In genomic region chr20:50678213-50678898, GRCh38 we compare ENCODE assay signal across 1 cellular context.
TF ChIP-seq lines count a peak whose summit lies in the region.

No MANE protein-coding gene starts in this region.

TF ChIP-seq in K562, 482 proteins besides CTCF, POLR2A, EP300 and RAD21:
- TF ChIP-seq FOXK2 (conservative IDR thresholded peaks at IDR 0.05 in 1 of 2, IDR thresholded peaks at IDR 0.05 in 1 of 2; ENCODE audit: low read depth in 2 of 2) (no peak), U2AF1 (optimal IDR thresholded peaks at IDR 0.05; ENCODE audit: low read depth, low read length) (no peak), ZBTB11 (CRISPR knock-in tag; IDR thresholded peaks at IDR 0.05) (peak in 1 of 3 experiments; percentile 64; a peak in 2 of 6 replicates), CREM (IDR thresholded peaks at IDR 0.05; ENCODE audit: low read depth) (0 out of 2 replicates have a peak, but pooled peaks have one; percentile 22), ZNF408 (CRISPR knock-in tag; IDR thresholded peaks at IDR 0.05; ENCODE audit: low read depth) (no peak), MYC (IDR thresholded peaks at IDR 0.05; ENCODE audit: low read depth, low read length) (peak; percentile 14; the same call in 1 of the 2 replicates), MYC (CRISPR knock-in tag; IDR thresholded peaks at IDR 0.05; ENCODE audit: borderline replicate concordance, low read depth) (no peak), CEBPG (CRISPR knock-in tag; IDR thresholded peaks at IDR 0.05) (peak; percentile 74), CEBPG (tag; conservative IDR thresholded peaks at IDR 0.05 in 1 of 2, IDR thresholded peaks at IDR 0.05 in 1 of 2) (peak in 1 of 2 experiments; percentile 63; a peak in 2 of 4 replicates), NFATC3 (IDR thresholded peaks at IDR 0.05) (0 out of 2 replicates have a peak, but pooled peaks have one; percentile 34), TRIM24 (IDR thresholded peaks at IDR 0.05) (0 out of 4 replicates have a peak, but pooled peaks of 1 of the 2 experiments have one; percentile 14), NR2C1 (IDR thresholded peaks at IDR 0.05) (no peak), NR2C1 (tag; IDR thresholded peaks at IDR 0.05) (no peak), CBFA2T3 (IDR thresholded peaks at IDR 0.05) (peak; percentile 41), ATF7 (IDR thresholded peaks at IDR 0.05) (peak; percentile 28; the same call in 1 of the 2 replicates), PBX2 (CRISPR knock-in tag; IDR thresholded peaks at IDR 0.05; ENCODE audit: low read depth) (no peak), PBX2 (tag; conservative IDR thresholded peaks at IDR 0.05; ENCODE audit: low read depth) (peak; percentile 39; the same call in 1 of the 2 replicates), CBX8 (IDR thresholded peaks at IDR 0.05; ENCODE audit: borderline replicate concordance, extremely low read depth, low read depth, low read length, poor library complexity, severe bottlenecking) (no peak), POLR2B (IDR thresholded peaks at IDR 0.05; ENCODE audit: low read depth, partially characterized antibody) (no peak), IFI16 (CRISPR knock-in tag; IDR thresholded peaks at IDR 0.05) (no peak), PRMT5 (CRISPR knock-in tag; IDR thresholded peaks at IDR 0.05) (no peak), FOXA3 (CRISPR knock-in tag; conservative IDR thresholded peaks at IDR 0.05 in 1 of 2, IDR thresholded peaks at IDR 0.05 in 1 of 2) (peak; percentile 28 to 48; a peak in 3 of 4 replicates), E2F4 (CRISPR knock-in tag; IDR thresholded peaks at IDR 0.05; ENCODE audit: low read depth) (no peak), CTBP1 (IDR thresholded peaks at IDR 0.05; ENCODE audit: borderline replicate concordance) (peak; percentile 23; the same call in 1 of the 2 replicates), BCOR (IDR thresholded peaks at IDR 0.05) (peak; percentile 19; the same call in 1 of the 2 replicates), NFIC (IDR thresholded peaks at IDR 0.05) (peak; percentile 65), HDAC3 (IDR thresholded peaks at IDR 0.05; ENCODE audit: borderline replicate concordance, partially characterized antibody) (no peak), SOX6 (IDR thresholded peaks at IDR 0.05) (peak; percentile 47), MEIS2 (IDR thresholded peaks at IDR 0.05; ENCODE audit: partially characterized antibody) (peak; percentile 57), ATF3 (IDR thresholded peaks at IDR 0.05) (peak; percentile 38; the same call in 1 of the 2 replicates), ATF3 (CRISPR knock-in tag; conservative IDR thresholded peaks at IDR 0.05) (no peak)
- TF ChIP-seq, protein P1, sequence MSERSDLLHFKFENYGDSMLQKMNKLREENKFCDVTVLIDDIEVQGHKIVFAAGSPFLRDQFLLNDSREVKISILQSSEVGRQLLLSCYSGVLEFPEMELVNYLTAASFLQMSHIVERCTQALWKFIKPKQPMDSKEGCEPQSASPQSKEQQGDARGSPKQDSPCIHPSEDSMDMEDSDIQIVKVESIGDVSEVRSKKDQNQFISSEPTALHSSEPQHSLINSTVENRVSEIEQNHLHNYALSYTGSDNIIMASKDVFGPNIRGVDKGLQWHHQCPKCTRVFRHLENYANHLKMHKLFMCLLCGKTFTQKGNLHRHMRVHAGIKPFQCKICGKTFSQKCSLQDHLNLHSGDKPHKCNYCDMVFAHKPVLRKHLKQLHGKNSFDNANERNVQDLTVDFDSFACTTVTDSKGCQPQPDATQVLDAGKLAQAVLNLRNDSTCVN (CRISPR knock-in tag; IDR thresholded peaks at IDR 0.05) = no peak
- TF ChIP-seq, protein P2, sequence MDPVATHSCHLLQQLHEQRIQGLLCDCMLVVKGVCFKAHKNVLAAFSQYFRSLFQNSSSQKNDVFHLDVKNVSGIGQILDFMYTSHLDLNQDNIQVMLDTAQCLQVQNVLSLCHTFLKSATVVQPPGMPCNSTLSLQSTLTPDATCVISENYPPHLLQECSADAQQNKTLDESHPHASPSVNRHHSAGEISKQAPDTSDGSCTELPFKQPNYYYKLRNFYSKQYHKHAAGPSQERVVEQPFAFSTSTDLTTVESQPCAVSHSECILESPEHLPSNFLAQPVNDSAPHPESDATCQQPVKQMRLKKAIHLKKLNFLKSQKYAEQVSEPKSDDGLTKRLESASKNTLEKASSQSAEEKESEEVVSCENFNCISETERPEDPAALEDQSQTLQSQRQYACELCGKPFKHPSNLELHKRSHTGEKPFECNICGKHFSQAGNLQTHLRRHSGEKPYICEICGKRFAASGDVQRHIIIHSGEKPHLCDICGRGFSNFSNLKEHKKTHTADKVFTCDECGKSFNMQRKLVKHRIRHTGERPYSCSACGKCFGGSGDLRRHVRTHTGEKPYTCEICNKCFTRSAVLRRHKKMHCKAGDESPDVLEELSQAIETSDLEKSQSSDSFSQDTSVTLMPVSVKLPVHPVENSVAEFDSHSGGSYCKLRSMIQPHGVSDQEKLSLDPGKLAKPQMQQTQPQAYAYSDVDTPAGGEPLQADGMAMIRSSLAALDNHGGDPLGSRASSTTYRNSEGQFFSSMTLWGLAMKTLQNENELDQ (CRISPR knock-in tag; IDR thresholded peaks at IDR 0.05; ENCODE audit: borderline replicate concordance) = no peak
- TF ChIP-seq, protein P3, sequence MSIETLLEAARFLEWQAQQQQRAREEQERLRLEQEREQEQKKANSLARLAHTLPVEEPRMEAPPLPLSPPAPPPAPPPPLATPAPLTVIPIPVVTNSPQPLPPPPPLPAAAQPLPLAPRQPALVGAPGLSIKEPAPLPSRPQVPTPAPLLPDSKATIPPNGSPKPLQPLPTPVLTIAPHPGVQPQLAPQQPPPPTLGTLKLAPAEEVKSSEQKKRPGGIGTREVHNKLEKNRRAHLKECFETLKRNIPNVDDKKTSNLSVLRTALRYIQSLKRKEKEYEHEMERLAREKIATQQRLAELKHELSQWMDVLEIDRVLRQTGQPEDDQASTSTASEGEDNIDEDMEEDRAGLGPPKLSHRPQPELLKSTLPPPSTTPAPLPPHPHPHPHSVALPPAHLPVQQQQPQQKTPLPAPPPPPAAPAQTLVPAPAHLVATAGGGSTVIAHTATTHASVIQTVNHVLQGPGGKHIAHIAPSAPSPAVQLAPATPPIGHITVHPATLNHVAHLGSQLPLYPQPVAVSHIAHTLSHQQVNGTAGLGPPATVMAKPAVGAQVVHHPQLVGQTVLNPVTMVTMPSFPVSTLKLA (conservative IDR thresholded peaks at IDR 0.05) = peak in 1 of 2 experiments; percentile 48; a peak in 1 of 4 replicates
- TF ChIP-seq, protein P4, sequence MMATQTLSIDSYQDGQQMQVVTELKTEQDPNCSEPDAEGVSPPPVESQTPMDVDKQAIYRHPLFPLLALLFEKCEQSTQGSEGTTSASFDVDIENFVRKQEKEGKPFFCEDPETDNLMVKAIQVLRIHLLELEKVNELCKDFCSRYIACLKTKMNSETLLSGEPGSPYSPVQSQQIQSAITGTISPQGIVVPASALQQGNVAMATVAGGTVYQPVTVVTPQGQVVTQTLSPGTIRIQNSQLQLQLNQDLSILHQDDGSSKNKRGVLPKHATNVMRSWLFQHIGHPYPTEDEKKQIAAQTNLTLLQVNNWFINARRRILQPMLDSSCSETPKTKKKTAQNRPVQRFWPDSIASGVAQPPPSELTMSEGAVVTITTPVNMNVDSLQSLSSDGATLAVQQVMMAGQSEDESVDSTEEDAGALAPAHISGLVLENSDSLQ (IDR thresholded peaks at IDR 0.05) = peak; percentile 44; the same call in 1 of the 2 replicates
